25 cellular contexts compared by ENCODE assay signal in the genomic region with DNA sequence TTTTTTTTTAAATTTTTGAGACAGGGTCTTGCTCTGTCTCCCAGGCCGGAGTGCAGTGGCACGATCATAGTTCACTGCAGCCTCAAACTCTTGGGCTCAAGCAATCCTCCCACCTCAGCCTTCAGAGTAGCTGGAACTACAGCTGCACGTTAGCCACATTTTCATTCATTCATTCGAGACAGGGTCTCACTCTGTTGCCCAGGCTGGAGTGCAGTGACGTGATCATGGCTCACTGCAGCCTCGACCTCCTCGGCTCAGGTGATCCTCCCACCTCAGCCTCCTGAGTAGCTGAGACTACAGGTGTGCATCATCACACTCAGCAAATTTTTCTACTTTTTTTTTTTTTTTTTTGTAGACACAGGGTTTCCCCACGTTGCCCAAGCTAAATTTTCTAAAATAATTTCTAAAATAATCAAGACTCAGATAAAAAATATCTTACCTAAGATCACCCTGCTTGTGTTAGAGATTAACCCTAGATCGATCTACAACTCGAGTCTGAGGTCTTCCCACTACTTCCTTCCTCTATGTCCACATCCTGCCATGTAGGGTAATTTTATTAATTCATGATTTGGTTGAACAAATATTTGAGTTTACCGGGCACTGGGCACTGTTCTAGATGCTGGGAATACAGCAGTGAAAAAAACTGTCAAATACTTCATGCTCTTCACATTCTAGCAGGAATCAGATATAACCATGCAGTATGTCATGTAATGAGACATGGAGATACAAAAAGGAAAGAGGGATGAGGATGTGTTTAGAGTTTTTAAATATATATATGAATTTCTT.
"Had no signal": no experiment of that assay in that cellular context is flagged by ENCODE, and none has a peak within 500 bp of the region (broad histone marks: within the 10 kb centered on the region; RNA-seq: fewer than 3 reads in every experiment).

No MANE protein-coding gene starts in this region.

- FAIRE-seq: bronchial epithelial cell, frontal cortex had no signal

- DNase-seq: activated CD4-positive, alpha-beta T cell treated with anti-CD3 and anti-CD28 coated beads, Interleukin-2, amount 10 ng/mL, durations not matched to agents 7 days and 5 days; activated CD4-positive, CD25-positive, alpha-beta regulatory T cell treated with anti-CD3 and anti-CD28 coated beads, Interleukin-2, amount 50 U/mL, for 72 hours; activated T-cell treated with anti-CD3 and anti-CD28 coated beads, Interleukin-2, amount 50 U/mL, for 1 hour; amygdala; colonic mucosa; dorsolateral prefrontal cortex; effector memory CD8-positive, alpha-beta T cell; glutamatergic neuron; immature natural killer cell; left lung; naive thymus-derived CD4-positive, alpha-beta T cell; retina; sigmoid colon; stimulated activated CD4-positive, alpha-beta T cell treated with anti-CD3 and anti-CD28 coated beads, Interleukin-15, amount 100 ng/mL, for 24 hours; stomach; T-helper 9 cell had no signal

- H2AFZ ChIP-seq: hepatocyte had no signal

- H3K4me3 ChIP-seq: colonic mucosa, hepatocyte, left lung, lung, smooth muscle cell, suprapubic skin, tibial nerve had no signal

- H3K79me2 ChIP-seq: hepatocyte had no signal

- H3K27me3 ChIP-seq: colonic mucosa, dorsolateral prefrontal cortex, esophagus muscularis mucosa, hepatocyte, left lung, sigmoid colon, stomach, suprapubic skin, tibial nerve had no signal

- H3K9me3 ChIP-seq: colonic mucosa, esophagus muscularis mucosa, left lung, sigmoid colon, stomach, suprapubic skin, tibial nerve had no signal

- ATAC-seq: effector memory CD8-positive, alpha-beta T cell; naive thymus-derived CD4-positive, alpha-beta T cell; stimulated activated memory B cell treated with anti-CD40 and anti-IgM and Interleukin-4, amounts not matched to agents 10 μg/mL and 1 μg/mL and 100 μg/mL, for 72 hours had no signal

- H3K4me1 ChIP-seq: colonic mucosa had no signal

- H3K27ac ChIP-seq: colonic mucosa, dorsolateral prefrontal cortex, esophagus muscularis mucosa, hepatocyte, left lung, sigmoid colon, stomach, suprapubic skin, tibial nerve had no signal
